Comparison of ENCODE assay signal across 2 cellular contexts in genomic region chr1:182010800-182011370, GRCh38. TPM values are rescaled to one million over a fixed set of nuclear protein-coding genes. Genes with fewer than 3 reads are reported as not detected.
"Had no signal": no experiment of that assay in that cellular context is flagged by ENCODE, and none has a peak within 500 bp of the region (broad histone marks: within the 10 kb centered on the region; RNA-seq: fewer than 3 reads in every experiment).

No MANE protein-coding gene starts in this region.

RNA-seq across cellular contexts. Expression of gene ZNF648, which starts 50.6 kb away (rescaled TPM):
- total RNA-seq: G401, GM12878 had no signal
